ENCODE assay signal across 1 cellular context in genomic region chr2:575030-575727, GRCh38.
TF ChIP-seq lines count a peak whose summit lies in the region.

No MANE protein-coding gene starts in this region.

TF ChIP-seq in HCT116, 20 proteins besides CTCF, POLR2A, EP300 and RAD21 (continued from another document):
- TF ChIP-seq REST (IDR thresholded peaks at IDR 0.05; ENCODE audit: low read depth) = no peak
- no peak for TF ChIP-seq EZH2phosphoT487 (IDR thresholded peaks at IDR 0.05; ENCODE audit: borderline replicate concordance)
- TF ChIP-seq POLR2AphosphoS5 (IDR thresholded peaks at IDR 0.05; ENCODE audit: low read depth, low read length) = no peak
- no peak for TF ChIP-seq SIN3A (IDR thresholded peaks at IDR 0.05; ENCODE audit: low read depth)
- no peak for TF ChIP-seq TCF7L2 (IDR thresholded peaks at IDR 0.05; ENCODE audit: borderline replicate concordance, extremely low read depth, insufficient read depth, insufficient read length)
- no peak for TF ChIP-seq ZBTB33 (IDR thresholded peaks at IDR 0.05; ENCODE audit: extremely low read depth, insufficient replicate concordance, low read length)
- no peak for TF ChIP-seq JUND (IDR thresholded peaks at IDR 0.05)
- no peak for TF ChIP-seq ZFX (IDR thresholded peaks at IDR 0.05)
- TF ChIP-seq MAX (IDR thresholded peaks at IDR 0.05) = no peak
